ENCODE assay signal across 21 cellular contexts in genomic region chr16:35798885-35799426, GRCh38.
A peak's percentile ranks its signal among the peaks of the same experiment; 100 is the strongest.
DNase-seq lines count a peak whose midpoint lies in the region; ATAC-seq and TF ChIP-seq lines count a peak whose summit lies in the region.
"Had no signal": no experiment of that assay in that cellular context is flagged by ENCODE, and none has a peak within 500 bp of the region (broad histone marks: within the 10 kb centered on the region; RNA-seq: fewer than 3 reads in every experiment).

No MANE protein-coding gene starts in this region.

- H3K4me1 ChIP-seq in BLaER1 (peaks cover 46% of the 10 kb centered on the region), heart right ventricle (peaks cover 0 to 5% (median 0%) of the 10 kb centered on the region in 9 donors)
- H3K4me1 ChIP-seq: colonic mucosa had no signal

- H3K36me3 ChIP-seq in BLaER1 (no peaks in the 10 kb centered on the region), heart right ventricle (no peaks in the 10 kb centered on the region)
- H3K36me3 ChIP-seq: colonic mucosa, thoracic aorta had no signal

- H3K27ac ChIP-seq in BLaER1 (peak overlapping the region; percentile 76), heart right ventricle (no peak overlapping the region)
- H3K27ac ChIP-seq: colonic mucosa, hepatocyte, thoracic aorta had no signal

- DNase-seq in LoVo (ENCODE audit: low spot score): peak; percentile 30
- peak; percentile 70 for DNase-seq in NCI-H748 (lab: John Stamatoyannopoulos, UW; ENCODE audit: unreplicated experiment)
- peak; percentile 71 to 77 for DNase-seq in heart right ventricle
- no peak for DNase-seq in KG1 (lab: John Stamatoyannopoulos, UW)
- no peak for DNase-seq in occipital lobe (lab: John Stamatoyannopoulos, UW)
- no peak for DNase-seq in activated CD8-positive, alpha-beta memory T cell treated with anti-CD3 and anti-CD28 coated beads for 24 hours
- DNase-seq: activated B cell treated with CpG ODN at 0.5 μM for 24 hours; activated CD8-positive, alpha-beta T cell treated with anti-CD3 and anti-CD28 coated beads for 36 hours; activated T-cell treated with anti-CD3 and anti-CD28 coated beads, Interleukin-2, amount 50 U/mL, for 48 hours; CD4-positive, CD25-positive, alpha-beta regulatory T cell; colonic mucosa; DMS79; kidney glomerular epithelial cell; NCI-H2227 treated with DMSO at 0.1 percent for 48 hours; stimulated activated CD4-positive, alpha-beta T cell treated with anti-CD3 and anti-CD28 coated beads, Interleukin-12 subunit alpha, Interleukin-12 subunit beta, amount 100 ng/mL, for 4 hours; T-helper 2 cell had no signal

- H3K4me2 ChIP-seq in BLaER1: peak overlapping the region; percentile 72
- H3K4me2 ChIP-seq: hepatocyte had no signal

- H3K9me3 ChIP-seq in BLaER1: peaks cover 22% of the 10 kb centered on the region
- H3K9me3 ChIP-seq in heart right ventricle: peaks cover 0 to 65% (median 0%) of the 10 kb centered on the region in 11 donors
- H3K9me3 ChIP-seq: colonic mucosa, thoracic aorta had no signal

- peak overlapping the region; percentile 42 for H3K9ac ChIP-seq in BLaER1

- ATAC-seq in heart right ventricle (peak; percentile 78 to 96 (median 90)), HG03469 (IDR thresholded peaks at IDR 0.05; ENCODE audit: unreplicated experiment) (no peak)
- ATAC-seq: activated CD8-positive, alpha-beta T cell treated with anti-CD3 and anti-CD28 coated beads for 36 hours; HepG2 had no signal

- no peak for TF ChIP-seq CTCF in heart right ventricle (IDR thresholded peaks at IDR 0.05)

- H3K4me3 ChIP-seq in BLaER1 (no peak overlapping the region; the same call in 1 of the 2 replicates), heart right ventricle (no peak overlapping the region)
- H3K4me3 ChIP-seq: colonic mucosa, hepatocyte, thoracic aorta had no signal

- H3K27me3 ChIP-seq in BLaER1 (no peaks in the 10 kb centered on the region), heart right ventricle (peaks cover 0 to 3% (median 0%) of the 10 kb centered on the region in 7 donors)
- H3K27me3 ChIP-seq: colonic mucosa, hepatocyte had no signal

- H4K20me1 ChIP-seq in BLaER1: no peaks in the 10 kb centered on the region

- WGBS in heart right ventricle, 2 donors: 47 to 57% methylated on average over 11 of the region's 11 CpGs

- intact Hi-C loops in heart right ventricle (cut with DNase I): loop anchor here in 1 of 10 donors (10.0 kb wide), 1 partner anchor 74 kb away; no protein-coding TSS in a partner anchor

Comparison
In these comparisons a context has a peak if more than half of its experiments do, and no peak if none do; other contexts are left out.
1. DNase-seq: peak in LoVo (single experiment), NCI-H748 (single experiment) and heart right ventricle (2 of 2); none in KG1 (single experiment), occipital lobe (single experiment) and activated CD8-positive, alpha-beta memory T cell treated with anti-CD3 and anti-CD28 coated beads for 24 hours (single experiment).